In the genomic region with DNA sequence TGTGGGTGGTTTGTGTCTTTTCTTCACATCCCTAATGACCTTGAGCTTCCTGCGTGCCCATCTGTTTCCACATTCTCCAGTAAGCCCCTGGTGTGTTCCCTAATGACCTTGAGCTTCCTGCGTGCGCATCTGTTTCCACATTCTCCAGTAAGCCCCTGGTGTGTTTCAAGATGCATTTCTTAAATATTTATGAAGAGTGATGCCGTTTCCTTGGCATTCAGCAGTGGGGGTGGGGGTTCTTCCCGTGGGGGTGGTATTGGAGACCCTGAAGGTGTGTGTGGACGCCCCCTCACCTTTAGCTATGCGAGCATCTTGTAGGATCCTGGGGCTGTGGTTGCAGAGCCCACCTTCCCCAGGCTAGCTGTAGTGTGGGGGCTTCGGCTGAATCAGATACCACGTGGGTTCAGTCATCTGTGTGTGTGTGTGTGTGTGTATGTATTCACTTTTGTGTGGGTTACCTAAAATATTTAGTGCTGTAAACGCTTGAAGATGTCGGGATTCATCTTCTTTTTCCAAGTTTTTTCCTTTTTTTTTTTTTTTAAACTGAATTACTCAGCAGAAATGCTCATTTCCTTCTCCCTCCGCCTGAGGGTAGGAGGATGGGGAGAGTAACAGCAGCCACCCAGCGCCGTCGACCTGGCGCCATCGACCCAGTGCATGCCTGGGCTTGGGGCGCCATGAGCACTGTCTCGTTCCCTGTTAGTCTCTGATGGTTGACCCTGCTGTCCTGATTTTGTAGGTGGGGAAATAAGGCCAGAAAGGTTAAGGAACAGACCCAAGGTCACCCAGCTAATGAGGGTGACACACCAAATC, we compare ENCODE assay signal across 2 cellular contexts.
TF ChIP-seq lines count a peak whose summit lies in the region.

No MANE protein-coding gene starts in this region.

TF ChIP-seq in IMR-90, 13 proteins besides CTCF, POLR2A, EP300 and RAD21:
- TF ChIP-seq, protein P1, sequence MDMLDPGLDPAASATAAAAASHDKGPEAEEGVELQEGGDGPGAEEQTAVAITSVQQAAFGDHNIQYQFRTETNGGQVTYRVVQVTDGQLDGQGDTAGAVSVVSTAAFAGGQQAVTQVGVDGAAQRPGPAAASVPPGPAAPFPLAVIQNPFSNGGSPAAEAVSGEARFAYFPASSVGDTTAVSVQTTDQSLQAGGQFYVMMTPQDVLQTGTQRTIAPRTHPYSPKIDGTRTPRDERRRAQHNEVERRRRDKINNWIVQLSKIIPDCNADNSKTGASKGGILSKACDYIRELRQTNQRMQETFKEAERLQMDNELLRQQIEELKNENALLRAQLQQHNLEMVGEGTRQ (IDR thresholded peaks at IDR 0.05; ENCODE audit: low read depth, low read length), result 0 out of 2 replicates have a peak, but pooled peaks have one; percentile 10
- TF ChIP-seq, protein P2, sequence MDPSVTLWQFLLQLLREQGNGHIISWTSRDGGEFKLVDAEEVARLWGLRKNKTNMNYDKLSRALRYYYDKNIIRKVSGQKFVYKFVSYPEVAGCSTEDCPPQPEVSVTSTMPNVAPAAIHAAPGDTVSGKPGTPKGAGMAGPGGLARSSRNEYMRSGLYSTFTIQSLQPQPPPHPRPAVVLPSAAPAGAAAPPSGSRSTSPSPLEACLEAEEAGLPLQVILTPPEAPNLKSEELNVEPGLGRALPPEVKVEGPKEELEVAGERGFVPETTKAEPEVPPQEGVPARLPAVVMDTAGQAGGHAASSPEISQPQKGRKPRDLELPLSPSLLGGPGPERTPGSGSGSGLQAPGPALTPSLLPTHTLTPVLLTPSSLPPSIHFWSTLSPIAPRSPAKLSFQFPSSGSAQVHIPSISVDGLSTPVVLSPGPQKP (IDR thresholded peaks at IDR 0.05; ENCODE audit: borderline replicate concordance, low read depth, low read length), result no peak

TF ChIP-seq in neural cell, 6 proteins besides CTCF, POLR2A, EP300 and RAD21:
- no peak for TF ChIP-seq SMC3 (conservative IDR thresholded peaks at IDR 0.05; ENCODE audit: poor library complexity)
- TF ChIP-seq, protein P3, sequence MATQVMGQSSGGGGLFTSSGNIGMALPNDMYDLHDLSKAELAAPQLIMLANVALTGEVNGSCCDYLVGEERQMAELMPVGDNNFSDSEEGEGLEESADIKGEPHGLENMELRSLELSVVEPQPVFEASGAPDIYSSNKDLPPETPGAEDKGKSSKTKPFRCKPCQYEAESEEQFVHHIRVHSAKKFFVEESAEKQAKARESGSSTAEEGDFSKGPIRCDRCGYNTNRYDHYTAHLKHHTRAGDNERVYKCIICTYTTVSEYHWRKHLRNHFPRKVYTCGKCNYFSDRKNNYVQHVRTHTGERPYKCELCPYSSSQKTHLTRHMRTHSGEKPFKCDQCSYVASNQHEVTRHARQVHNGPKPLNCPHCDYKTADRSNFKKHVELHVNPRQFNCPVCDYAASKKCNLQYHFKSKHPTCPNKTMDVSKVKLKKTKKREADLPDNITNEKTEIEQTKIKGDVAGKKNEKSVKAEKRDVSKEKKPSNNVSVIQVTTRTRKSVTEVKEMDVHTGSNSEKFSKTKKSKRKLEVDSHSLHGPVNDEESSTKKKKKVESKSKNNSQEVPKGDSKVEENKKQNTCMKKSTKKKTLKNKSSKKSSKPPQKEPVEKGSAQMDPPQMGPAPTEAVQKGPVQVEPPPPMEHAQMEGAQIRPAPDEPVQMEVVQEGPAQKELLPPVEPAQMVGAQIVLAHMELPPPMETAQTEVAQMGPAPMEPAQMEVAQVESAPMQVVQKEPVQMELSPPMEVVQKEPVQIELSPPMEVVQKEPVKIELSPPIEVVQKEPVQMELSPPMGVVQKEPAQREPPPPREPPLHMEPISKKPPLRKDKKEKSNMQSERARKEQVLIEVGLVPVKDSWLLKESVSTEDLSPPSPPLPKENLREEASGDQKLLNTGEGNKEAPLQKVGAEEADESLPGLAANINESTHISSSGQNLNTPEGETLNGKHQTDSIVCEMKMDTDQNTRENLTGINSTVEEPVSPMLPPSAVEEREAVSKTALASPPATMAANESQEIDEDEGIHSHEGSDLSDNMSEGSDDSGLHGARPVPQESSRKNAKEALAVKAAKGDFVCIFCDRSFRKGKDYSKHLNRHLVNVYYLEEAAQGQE (IDR thresholded peaks at IDR 0.05; ENCODE audit: borderline replicate concordance), result no peak
- no peak for TF ChIP-seq MXI1 (conservative IDR thresholded peaks at IDR 0.05; ENCODE audit: poor library complexity, severe bottlenecking)
- TF ChIP-seq POLR2AphosphoS5 (IDR thresholded peaks at IDR 0.05), result no peak
- no peak for TF ChIP-seq EZH2 (IDR thresholded peaks at IDR 0.05; ENCODE audit: borderline replicate concordance, insufficient read depth, low read length, poor library complexity, severe bottlenecking)
- no peak for TF ChIP-seq TAF1 (IDR thresholded peaks at IDR 0.05; ENCODE audit: low read depth)
